1 cellular context compared by ENCODE assay signal in the genomic region with DNA sequence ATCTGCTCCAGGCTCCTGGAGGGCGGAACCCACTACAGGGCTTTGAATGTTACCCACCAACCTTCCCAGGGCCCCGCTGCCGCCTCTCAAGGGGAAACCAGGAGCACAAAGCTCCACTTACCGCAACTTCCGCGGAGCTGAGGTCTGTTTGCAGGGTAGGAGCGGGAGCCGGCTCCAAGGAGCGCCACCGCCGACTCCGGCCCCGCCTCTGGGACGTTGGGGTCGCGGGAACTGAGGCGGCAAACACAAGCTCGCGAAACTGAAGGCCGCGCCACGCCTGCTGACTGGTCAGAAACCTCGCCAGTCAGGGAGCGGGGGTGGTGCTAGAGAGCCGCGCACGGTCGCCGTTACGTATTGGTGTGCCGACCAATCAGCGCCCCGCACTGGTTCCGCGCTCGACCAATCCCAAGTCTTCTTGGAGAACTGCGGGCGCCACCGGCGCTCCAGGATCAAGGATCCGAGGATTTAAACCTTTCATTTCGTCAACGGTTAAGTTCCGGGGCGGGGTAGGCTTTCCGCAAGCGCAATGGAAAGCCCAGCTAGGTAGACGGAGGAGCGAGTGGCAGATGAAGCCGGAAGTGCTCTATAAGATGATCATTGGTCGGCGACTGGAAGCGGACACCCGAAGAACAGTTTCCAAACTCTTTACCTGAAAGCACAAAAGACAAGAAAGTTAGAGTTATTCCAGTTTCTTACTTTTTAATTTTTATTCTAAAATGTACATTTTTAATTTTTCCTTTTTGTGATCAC.
TF ChIP-seq lines count a peak whose summit lies in the region.

A gene (minus strand): TSS at position 233 of the 750 bp plus-strand sequence. CDS start 3,828 bp downstream, outside the sequence.

TF ChIP-seq in HepG2, 621 proteins besides CTCF, POLR2A, EP300 and RAD21 (continued from another document and continues in another):
- TF ChIP-seq, protein P1, sequence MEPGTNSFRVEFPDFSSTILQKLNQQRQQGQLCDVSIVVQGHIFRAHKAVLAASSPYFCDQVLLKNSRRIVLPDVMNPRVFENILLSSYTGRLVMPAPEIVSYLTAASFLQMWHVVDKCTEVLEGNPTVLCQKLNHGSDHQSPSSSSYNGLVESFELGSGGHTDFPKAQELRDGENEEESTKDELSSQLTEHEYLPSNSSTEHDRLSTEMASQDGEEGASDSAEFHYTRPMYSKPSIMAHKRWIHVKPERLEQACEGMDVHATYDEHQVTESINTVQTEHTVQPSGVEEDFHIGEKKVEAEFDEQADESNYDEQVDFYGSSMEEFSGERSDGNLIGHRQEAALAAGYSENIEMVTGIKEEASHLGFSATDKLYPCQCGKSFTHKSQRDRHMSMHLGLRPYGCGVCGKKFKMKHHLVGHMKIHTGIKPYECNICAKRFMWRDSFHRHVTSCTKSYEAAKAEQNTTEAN (CRISPR knock-in tag; conservative IDR thresholded peaks at IDR 0.05), result no peak
- TF ChIP-seq HOXA7 (CRISPR knock-in tag; IDR thresholded peaks at IDR 0.05), result 0 out of 2 replicates have a peak, but pooled peaks have one; percentile 79
- TF ChIP-seq, protein P2, sequence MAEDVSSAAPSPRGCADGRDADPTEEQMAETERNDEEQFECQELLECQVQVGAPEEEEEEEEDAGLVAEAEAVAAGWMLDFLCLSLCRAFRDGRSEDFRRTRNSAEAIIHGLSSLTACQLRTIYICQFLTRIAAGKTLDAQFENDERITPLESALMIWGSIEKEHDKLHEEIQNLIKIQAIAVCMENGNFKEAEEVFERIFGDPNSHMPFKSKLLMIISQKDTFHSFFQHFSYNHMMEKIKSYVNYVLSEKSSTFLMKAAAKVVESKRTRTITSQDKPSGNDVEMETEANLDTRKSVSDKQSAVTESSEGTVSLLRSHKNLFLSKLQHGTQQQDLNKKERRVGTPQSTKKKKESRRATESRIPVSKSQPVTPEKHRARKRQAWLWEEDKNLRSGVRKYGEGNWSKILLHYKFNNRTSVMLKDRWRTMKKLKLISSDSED (CRISPR knock-in tag; IDR thresholded peaks at IDR 0.05), result no peak
- TF ChIP-seq, protein P3, sequence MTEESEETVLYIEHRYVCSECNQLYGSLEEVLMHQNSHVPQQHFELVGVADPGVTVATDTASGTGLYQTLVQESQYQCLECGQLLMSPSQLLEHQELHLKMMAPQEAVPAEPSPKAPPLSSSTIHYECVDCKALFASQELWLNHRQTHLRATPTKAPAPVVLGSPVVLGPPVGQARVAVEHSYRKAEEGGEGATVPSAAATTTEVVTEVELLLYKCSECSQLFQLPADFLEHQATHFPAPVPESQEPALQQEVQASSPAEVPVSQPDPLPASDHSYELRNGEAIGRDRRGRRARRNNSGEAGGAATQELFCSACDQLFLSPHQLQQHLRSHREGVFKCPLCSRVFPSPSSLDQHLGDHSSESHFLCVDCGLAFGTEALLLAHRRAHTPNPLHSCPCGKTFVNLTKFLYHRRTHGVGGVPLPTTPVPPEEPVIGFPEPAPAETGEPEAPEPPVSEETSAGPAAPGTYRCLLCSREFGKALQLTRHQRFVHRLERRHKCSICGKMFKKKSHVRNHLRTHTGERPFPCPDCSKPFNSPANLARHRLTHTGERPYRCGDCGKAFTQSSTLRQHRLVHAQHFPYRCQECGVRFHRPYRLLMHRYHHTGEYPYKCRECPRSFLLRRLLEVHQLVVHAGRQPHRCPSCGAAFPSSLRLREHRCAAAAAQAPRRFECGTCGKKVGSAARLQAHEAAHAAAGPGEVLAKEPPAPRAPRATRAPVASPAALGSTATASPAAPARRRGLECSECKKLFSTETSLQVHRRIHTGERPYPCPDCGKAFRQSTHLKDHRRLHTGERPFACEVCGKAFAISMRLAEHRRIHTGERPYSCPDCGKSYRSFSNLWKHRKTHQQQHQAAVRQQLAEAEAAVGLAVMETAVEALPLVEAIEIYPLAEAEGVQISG (CRISPR knock-in tag; IDR thresholded peaks at IDR 0.05), result peak; percentile 52
- TF ChIP-seq FOXK2 (IDR thresholded peaks at IDR 0.05), result no peak
- peak; percentile 75 for TF ChIP-seq PITX1 (CRISPR knock-in tag; IDR thresholded peaks at IDR 0.05)
- no peak for TF ChIP-seq AKAP8 (CRISPR knock-in tag; IDR thresholded peaks at IDR 0.05)
- TF ChIP-seq, protein P4, sequence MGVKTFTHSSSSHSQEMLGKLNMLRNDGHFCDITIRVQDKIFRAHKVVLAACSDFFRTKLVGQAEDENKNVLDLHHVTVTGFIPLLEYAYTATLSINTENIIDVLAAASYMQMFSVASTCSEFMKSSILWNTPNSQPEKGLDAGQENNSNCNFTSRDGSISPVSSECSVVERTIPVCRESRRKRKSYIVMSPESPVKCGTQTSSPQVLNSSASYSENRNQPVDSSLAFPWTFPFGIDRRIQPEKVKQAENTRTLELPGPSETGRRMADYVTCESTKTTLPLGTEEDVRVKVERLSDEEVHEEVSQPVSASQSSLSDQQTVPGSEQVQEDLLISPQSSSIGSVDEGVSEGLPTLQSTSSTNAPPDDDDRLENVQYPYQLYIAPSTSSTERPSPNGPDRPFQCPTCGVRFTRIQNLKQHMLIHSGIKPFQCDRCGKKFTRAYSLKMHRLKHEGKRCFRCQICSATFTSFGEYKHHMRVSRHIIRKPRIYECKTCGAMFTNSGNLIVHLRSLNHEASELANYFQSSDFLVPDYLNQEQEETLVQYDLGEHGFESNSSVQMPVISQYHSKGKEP (CRISPR knock-in tag; IDR thresholded peaks at IDR 0.05), result no peak
- TF ChIP-seq, protein P5, sequence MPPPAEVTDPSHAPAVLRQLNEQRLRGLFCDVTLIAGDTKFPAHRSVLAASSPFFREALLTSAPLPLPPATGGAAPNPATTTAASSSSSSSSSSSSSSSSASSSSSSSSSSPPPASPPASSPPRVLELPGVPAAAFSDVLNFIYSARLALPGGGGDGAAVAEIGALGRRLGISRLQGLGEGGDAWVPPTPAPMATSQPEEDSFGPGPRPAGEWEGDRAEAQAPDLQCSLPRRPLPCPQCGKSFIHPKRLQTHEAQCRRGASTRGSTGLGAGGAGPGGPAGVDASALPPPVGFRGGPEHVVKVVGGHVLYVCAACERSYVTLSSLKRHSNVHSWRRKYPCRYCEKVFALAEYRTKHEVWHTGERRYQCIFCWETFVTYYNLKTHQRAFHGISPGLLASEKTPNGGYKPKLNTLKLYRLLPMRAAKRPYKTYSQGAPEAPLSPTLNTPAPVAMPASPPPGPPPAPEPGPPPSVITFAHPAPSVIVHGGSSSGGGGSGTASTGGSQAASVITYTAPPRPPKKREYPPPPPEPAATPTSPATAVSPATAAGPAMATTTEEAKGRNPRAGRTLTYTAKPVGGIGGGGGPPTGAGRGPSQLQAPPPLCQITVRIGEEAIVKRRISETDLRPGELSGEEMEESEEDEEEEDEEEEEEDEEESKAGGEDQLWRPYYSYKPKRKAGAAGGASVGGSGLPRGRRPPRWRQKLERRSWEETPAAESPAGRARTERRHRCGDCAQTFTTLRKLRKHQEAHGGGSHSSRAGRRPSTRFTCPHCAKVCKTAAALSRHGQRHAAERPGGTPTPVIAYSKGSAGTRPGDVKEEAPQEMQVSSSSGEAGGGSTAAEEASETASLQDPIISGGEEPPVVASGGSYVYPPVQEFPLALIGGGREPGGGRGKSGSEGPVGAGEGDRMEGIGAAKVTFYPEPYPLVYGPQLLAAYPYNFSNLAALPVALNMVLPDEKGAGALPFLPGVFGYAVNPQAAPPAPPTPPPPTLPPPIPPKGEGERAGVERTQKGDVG (CRISPR knock-in tag; IDR thresholded peaks at IDR 0.05; ENCODE audit: borderline replicate concordance), result no peak
- TF ChIP-seq, protein P6, sequence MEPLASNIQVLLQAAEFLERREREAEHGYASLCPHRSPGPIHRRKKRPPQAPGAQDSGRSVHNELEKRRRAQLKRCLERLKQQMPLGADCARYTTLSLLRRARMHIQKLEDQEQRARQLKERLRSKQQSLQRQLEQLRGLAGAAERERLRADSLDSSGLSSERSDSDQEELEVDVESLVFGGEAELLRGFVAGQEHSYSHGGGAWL (CRISPR knock-in tag; IDR thresholded peaks at IDR 0.05), result no peak
- TF ChIP-seq KLF12 (CRISPR knock-in tag; IDR thresholded peaks at IDR 0.05; ENCODE audit: borderline replicate concordance), result no peak
- peak; percentile 99 for TF ChIP-seq SAP130 (CRISPR knock-in tag; IDR thresholded peaks at IDR 0.05; ENCODE audit: low read depth)
- no peak for TF ChIP-seq RAD51 (IDR thresholded peaks at IDR 0.05; ENCODE audit: borderline replicate concordance)
- TF ChIP-seq SP4 (CRISPR knock-in tag; IDR thresholded peaks at IDR 0.05), result peak; percentile 89
- TF ChIP-seq KDM5A (IDR thresholded peaks at IDR 0.05; ENCODE audit: borderline replicate concordance, low read length), result peak; percentile 87
- no peak; the same call in 1 of the 2 replicates for TF ChIP-seq ISL2 (CRISPR knock-in tag; IDR thresholded peaks at IDR 0.05)
- no peak for TF ChIP-seq ZKSCAN8 (CRISPR knock-in tag; IDR thresholded peaks at IDR 0.05; ENCODE audit: borderline replicate concordance)
- TF ChIP-seq, protein P7, sequence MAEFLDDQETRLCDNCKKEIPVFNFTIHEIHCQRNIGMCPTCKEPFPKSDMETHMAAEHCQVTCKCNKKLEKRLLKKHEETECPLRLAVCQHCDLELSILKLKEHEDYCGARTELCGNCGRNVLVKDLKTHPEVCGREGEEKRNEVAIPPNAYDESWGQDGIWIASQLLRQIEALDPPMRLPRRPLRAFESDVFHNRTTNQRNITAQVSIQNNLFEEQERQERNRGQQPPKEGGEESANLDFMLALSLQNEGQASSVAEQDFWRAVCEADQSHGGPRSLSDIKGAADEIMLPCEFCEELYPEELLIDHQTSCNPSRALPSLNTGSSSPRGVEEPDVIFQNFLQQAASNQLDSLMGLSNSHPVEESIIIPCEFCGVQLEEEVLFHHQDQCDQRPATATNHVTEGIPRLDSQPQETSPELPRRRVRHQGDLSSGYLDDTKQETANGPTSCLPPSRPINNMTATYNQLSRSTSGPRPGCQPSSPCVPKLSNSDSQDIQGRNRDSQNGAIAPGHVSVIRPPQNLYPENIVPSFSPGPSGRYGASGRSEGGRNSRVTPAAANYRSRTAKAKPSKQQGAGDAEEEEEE (CRISPR knock-in tag; IDR thresholded peaks at IDR 0.05; ENCODE audit: borderline replicate concordance), result no peak
- TF ChIP-seq ZSCAN29 (CRISPR knock-in tag; conservative IDR thresholded peaks at IDR 0.05), result no peak
- no peak for TF ChIP-seq IKZF4 (CRISPR knock-in tag; IDR thresholded peaks at IDR 0.05; ENCODE audit: borderline replicate concordance, low read depth, not compliant biosample characterization)
- TF ChIP-seq CEBPG (CRISPR knock-in tag; IDR thresholded peaks at IDR 0.05), result peak; percentile 37; the same call in 1 of the 2 replicates
- TF ChIP-seq HIVEP1 (CRISPR knock-in tag; IDR thresholded peaks at IDR 0.05), result peak; percentile 75
- peak; percentile 61; the same call in 1 of the 2 replicates for TF ChIP-seq MYC (CRISPR knock-in tag; IDR thresholded peaks at IDR 0.05; ENCODE audit: borderline replicate concordance)
- TF ChIP-seq GZF1 (CRISPR knock-in tag; IDR thresholded peaks at IDR 0.05), result no peak
- no peak for TF ChIP-seq ZNF577 (CRISPR knock-in tag; IDR thresholded peaks at IDR 0.05; ENCODE audit: borderline replicate concordance, low read depth)
- no peak for TF ChIP-seq SNRNP70 (IDR thresholded peaks at IDR 0.05; ENCODE audit: low read depth, low read length)
- no peak for TF ChIP-seq POLR2AphosphoS2 (IDR thresholded peaks at IDR 0.05; ENCODE audit: low read depth, low read length)
- 0 out of 2 replicates have a peak, but pooled peaks have one; percentile 64 for TF ChIP-seq ZNF747 (CRISPR knock-in tag; IDR thresholded peaks at IDR 0.05; ENCODE audit: borderline replicate concordance)
- TF ChIP-seq ZNF382 (CRISPR knock-in tag; IDR thresholded peaks at IDR 0.05; ENCODE audit: borderline replicate concordance), result no peak
- no peak for TF ChIP-seq ZNF235 (CRISPR knock-in tag; IDR thresholded peaks at IDR 0.05; ENCODE audit: borderline replicate concordance)
- no peak for TF ChIP-seq ZNF7 (CRISPR knock-in tag; IDR thresholded peaks at IDR 0.05)
- TF ChIP-seq, protein P8, sequence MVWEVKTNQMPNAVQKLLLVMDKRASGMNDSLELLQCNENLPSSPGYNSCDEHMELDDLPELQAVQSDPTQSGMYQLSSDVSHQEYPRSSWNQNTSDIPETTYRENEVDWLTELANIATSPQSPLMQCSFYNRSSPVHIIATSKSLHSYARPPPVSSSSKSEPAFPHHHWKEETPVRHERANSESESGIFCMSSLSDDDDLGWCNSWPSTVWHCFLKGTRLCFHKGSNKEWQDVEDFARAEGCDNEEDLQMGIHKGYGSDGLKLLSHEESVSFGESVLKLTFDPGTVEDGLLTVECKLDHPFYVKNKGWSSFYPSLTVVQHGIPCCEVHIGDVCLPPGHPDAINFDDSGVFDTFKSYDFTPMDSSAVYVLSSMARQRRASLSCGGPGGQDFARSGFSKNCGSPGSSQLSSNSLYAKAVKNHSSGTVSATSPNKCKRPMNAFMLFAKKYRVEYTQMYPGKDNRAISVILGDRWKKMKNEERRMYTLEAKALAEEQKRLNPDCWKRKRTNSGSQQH (CRISPR knock-in tag; IDR thresholded peaks at IDR 0.05; ENCODE audit: low read depth), result peak; percentile 98
- TF ChIP-seq, protein P9, sequence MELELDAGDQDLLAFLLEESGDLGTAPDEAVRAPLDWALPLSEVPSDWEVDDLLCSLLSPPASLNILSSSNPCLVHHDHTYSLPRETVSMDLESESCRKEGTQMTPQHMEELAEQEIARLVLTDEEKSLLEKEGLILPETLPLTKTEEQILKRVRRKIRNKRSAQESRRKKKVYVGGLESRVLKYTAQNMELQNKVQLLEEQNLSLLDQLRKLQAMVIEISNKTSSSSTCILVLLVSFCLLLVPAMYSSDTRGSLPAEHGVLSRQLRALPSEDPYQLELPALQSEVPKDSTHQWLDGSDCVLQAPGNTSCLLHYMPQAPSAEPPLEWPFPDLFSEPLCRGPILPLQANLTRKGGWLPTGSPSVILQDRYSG (CRISPR knock-in tag; IDR thresholded peaks at IDR 0.05), result no peak
- TF ChIP-seq SETDB1 (CRISPR knock-in tag; IDR thresholded peaks at IDR 0.05; ENCODE audit: borderline replicate concordance), result no peak
- TF ChIP-seq ZKSCAN5 (CRISPR knock-in tag; IDR thresholded peaks at IDR 0.05), result no peak
- no peak for TF ChIP-seq AHR (CRISPR knock-in tag; IDR thresholded peaks at IDR 0.05)
- TF ChIP-seq POLR2G (IDR thresholded peaks at IDR 0.05; ENCODE audit: low read depth, low read length), result peak; percentile 91
- TF ChIP-seq ZNF589 (CRISPR knock-in tag; conservative IDR thresholded peaks at IDR 0.05), result peak; percentile 80
- TF ChIP-seq ZFYVE20 (CRISPR knock-in tag; IDR thresholded peaks at IDR 0.05; ENCODE audit: borderline replicate concordance, low read depth), result 0 out of 2 replicates have a peak, but pooled peaks have one; percentile 63
- TF ChIP-seq REXO4 (CRISPR knock-in tag; IDR thresholded peaks at IDR 0.05; ENCODE audit: borderline replicate concordance), result 0 out of 2 replicates have a peak, but pooled peaks have one; percentile 42
- no peak for TF ChIP-seq TSC22D2 (CRISPR knock-in tag; IDR thresholded peaks at IDR 0.05; ENCODE audit: borderline replicate concordance)
- 0 out of 2 replicates have a peak, but pooled peaks have one; percentile 38 for TF ChIP-seq KDM2A (CRISPR knock-in tag; IDR thresholded peaks at IDR 0.05; ENCODE audit: borderline replicate concordance, low read depth)
- TF ChIP-seq ZNF24 (IDR thresholded peaks at IDR 0.05), result no peak
- no peak for TF ChIP-seq MIXL1 (CRISPR knock-in tag; IDR thresholded peaks at IDR 0.05)
- TF ChIP-seq ZBTB20 (CRISPR knock-in tag; IDR thresholded peaks at IDR 0.05; ENCODE audit: borderline replicate concordance, low read depth), result no peak
- no peak for TF ChIP-seq FIP1L1 (IDR thresholded peaks at IDR 0.05; ENCODE audit: borderline replicate concordance, insufficient read depth, low read depth, low read length)
- TF ChIP-seq, protein P10, sequence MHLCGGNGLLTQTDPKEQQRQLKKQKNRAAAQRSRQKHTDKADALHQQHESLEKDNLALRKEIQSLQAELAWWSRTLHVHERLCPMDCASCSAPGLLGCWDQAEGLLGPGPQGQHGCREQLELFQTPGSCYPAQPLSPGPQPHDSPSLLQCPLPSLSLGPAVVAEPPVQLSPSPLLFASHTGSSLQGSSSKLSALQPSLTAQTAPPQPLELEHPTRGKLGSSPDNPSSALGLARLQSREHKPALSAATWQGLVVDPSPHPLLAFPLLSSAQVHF (CRISPR knock-in tag; IDR thresholded peaks at IDR 0.05), result peak; percentile 81; the same call in 1 of the 2 replicates
- no peak for TF ChIP-seq EZH2 (conservative IDR thresholded peaks at IDR 0.05; ENCODE audit: low read depth, low read length)
